In the genomic region with DNA sequence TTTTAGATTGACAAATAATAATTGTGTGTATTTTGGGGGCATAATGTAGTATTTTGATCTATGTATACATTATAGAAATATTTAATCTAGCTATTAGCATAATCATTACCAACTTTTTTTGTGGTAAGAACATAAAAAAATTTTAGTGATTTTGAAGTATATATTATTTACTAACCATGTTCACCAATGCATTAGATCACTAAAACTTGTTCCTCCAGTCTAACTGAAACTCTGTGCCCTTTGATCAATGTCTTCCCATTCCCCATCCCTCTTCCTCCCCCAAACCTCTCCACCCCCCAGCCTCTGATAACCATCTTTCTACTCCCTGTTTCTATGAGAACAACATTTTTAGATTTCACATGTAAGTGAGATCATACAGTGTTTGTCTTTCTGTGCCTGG, we compare ENCODE assay signal across 2 cellular contexts.
TF ChIP-seq lines count a peak whose summit lies in the region.

No MANE protein-coding gene starts in this region.

TF ChIP-seq in HepG2, 621 proteins besides CTCF, POLR2A, EP300 and RAD21:
- TF ChIP-seq ZNF773 (CRISPR knock-in tag; IDR thresholded peaks at IDR 0.05; ENCODE audit: borderline replicate concordance) (no peak), HNRNPK (IDR thresholded peaks at IDR 0.05; ENCODE audit: low read depth, low read length, poor library complexity, severe bottlenecking) (peak; percentile 92)

TF ChIP-seq in K562, 482 proteins besides CTCF, POLR2A, EP300 and RAD21:
- TF ChIP-seq PCBP2 (IDR thresholded peaks at IDR 0.05; ENCODE audit: low read depth, low read length, poor library complexity, severe bottlenecking) (peak; percentile 16), HNRNPK (IDR thresholded peaks at IDR 0.05; ENCODE audit: low read depth, low read length, poor library complexity, severe bottlenecking) (peak; percentile 40), JUNB (CRISPR knock-in tag; conservative IDR thresholded peaks at IDR 0.05) (no peak), PCBP1 (IDR thresholded peaks at IDR 0.05; ENCODE audit: low read depth, low read length, poor library complexity, severe bottlenecking) (peak; percentile 60), RFX1 (IDR thresholded peaks at IDR 0.05) (peak; percentile 26; the same call in 1 of the 2 replicates)
- TF ChIP-seq, protein P1, sequence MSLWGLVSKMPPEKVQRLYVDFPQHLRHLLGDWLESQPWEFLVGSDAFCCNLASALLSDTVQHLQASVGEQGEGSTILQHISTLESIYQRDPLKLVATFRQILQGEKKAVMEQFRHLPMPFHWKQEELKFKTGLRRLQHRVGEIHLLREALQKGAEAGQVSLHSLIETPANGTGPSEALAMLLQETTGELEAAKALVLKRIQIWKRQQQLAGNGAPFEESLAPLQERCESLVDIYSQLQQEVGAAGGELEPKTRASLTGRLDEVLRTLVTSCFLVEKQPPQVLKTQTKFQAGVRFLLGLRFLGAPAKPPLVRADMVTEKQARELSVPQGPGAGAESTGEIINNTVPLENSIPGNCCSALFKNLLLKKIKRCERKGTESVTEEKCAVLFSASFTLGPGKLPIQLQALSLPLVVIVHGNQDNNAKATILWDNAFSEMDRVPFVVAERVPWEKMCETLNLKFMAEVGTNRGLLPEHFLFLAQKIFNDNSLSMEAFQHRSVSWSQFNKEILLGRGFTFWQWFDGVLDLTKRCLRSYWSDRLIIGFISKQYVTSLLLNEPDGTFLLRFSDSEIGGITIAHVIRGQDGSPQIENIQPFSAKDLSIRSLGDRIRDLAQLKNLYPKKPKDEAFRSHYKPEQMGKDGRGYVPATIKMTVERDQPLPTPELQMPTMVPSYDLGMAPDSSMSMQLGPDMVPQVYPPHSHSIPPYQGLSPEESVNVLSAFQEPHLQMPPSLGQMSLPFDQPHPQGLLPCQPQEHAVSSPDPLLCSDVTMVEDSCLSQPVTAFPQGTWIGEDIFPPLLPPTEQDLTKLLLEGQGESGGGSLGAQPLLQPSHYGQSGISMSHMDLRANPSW (CRISPR knock-in tag; IDR thresholded peaks at IDR 0.05) = no peak
